ENCODE assay signal across 19 cellular contexts in the genomic region with DNA sequence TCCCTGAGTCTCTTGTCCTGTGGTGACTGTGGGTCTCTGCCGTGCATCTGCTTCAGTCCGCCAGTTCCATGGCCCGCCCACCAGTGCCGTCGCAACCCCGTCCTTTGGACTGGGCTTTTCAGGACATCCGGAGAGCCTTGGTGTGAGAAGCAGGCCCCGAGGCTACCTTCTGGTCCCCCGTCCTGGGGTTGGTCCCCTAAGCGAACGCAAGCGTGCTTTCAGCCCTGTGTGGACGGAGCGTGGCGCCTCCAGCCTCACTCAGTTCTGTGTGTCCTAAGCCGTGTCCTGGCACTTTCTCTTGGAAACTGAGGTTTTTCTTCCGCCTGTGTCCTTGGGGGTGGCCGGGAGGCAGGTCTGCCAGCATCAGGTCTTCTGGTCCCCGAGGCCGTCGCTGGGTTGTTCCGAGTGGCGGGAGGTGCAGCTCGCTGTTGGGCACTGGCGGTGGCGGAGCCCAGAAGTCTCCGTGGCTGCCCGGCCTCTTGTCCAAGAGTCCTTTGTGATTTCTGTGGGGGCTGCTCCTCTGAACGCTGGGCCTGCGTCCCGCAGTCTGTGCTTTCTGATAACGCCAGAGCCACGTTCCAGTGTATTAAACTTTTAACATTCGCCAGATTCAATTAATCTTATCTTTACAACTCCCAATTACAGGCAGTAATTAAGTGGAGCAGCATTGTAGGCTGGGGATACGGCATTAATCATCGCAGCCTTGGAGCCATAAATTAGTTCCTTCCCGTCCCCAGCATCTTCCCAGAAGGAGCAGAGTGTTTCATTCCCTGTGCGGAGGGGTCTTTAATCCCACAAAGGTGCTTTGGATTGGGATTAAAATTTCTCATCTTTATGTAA.
"Had no signal": no experiment of that assay in that cellular context is flagged by ENCODE, and none has a peak within 500 bp of the region (broad histone marks: within the 10 kb centered on the region; RNA-seq: fewer than 3 reads in every experiment).

No MANE protein-coding gene starts in this region.

- H3K9me3 ChIP-seq: prostate gland, suprapubic skin, upper lobe of right lung had no signal

- ATAC-seq: activated CD4-positive, alpha-beta T cell treated with anti-CD3 and anti-CD28 coated beads for 36 hours; activated CD8-positive, alpha-beta T cell treated with anti-CD3 and anti-CD28 coated beads for 36 hours; stimulated activated naive CD8-positive, alpha-beta T cell treated with anti-CD3 and anti-CD28 coated beads, Interleukin-15, Interleukin-2, amounts not matched to agents 100 U/mL and 50 U/mL, for 24 hours; upper lobe of right lung had no signal

- H3K4me1 ChIP-seq: prostate gland, suprapubic skin, upper lobe of right lung had no signal

- H3K27ac ChIP-seq: prostate gland, suprapubic skin, upper lobe of right lung, VCaP had no signal

- H3K4me3 ChIP-seq: lung, prostate gland, suprapubic skin, upper lobe of right lung had no signal

- H3K27me3 ChIP-seq: suprapubic skin, upper lobe of right lung had no signal

- DNase-seq: activated CD4-positive, alpha-beta T cell treated with anti-CD3 and anti-CD28 coated beads for 36 hours; activated CD8-positive, alpha-beta memory T cell treated with anti-CD3 and anti-CD28 coated beads, Interleukin-2, amount 50 U/mL, for 4 hours; activated CD8-positive, alpha-beta T cell treated with anti-CD3 and anti-CD28 coated beads for 36 hours; activated naive CD8-positive, alpha-beta T cell treated with anti-CD3 and anti-CD28 coated beads, Interleukin-2, amount 10 ng/mL, durations not matched to agents 7 days and 5 days; cortex of kidney; effector memory CD4-positive, alpha-beta T cell; hypothalamus; kidney glomerular epithelial cell; naive B cell; nucleus accumbens; stimulated activated CD4-positive, alpha-beta T cell treated with anti-CD3 and anti-CD28 coated beads, Interleukin-4, amount 100 ng/mL, for 1 hour; stimulated activated CD8-positive, alpha-beta memory T cell treated with anti-CD3 and anti-CD28 coated beads, Interleukin-4, amount 100 ng/mL, for 48 hours; stimulated activated naive CD8-positive, alpha-beta T cell treated with anti-CD3 and anti-CD28 coated beads, Interleukin-15, Interleukin-2, amounts not matched to agents 100 U/mL and 50 U/mL, for 24 hours; T-helper 9 cell; upper lobe of right lung had no signal
